In genomic region chr1:171226757-171227370, GRCh38 we compare ENCODE assay signal across 9 cellular contexts. TPM values are rescaled to one million over a fixed set of nuclear protein-coding genes. Genes with fewer than 3 reads are reported as not detected.
DNase-seq lines count a peak whose midpoint lies in the region; ATAC-seq and TF ChIP-seq lines count a peak whose summit lies in the region.
"Had no signal": no experiment of that assay in that cellular context is flagged by ENCODE, and none has a peak within 500 bp of the region (broad histone marks: within the 10 kb centered on the region; RNA-seq: fewer than 3 reads in every experiment).

No MANE protein-coding gene starts in this region.

- H3K27ac ChIP-seq in DND-41 (ENCODE audit: low read length), result no peak overlapping the region

- no peak overlapping the region for H3K9ac ChIP-seq in DND-41 (ENCODE audit: low read depth, low read length)

- no peak overlapping the region for H3K27ac Mint-ChIP-seq in activated CD4-positive, alpha-beta memory T cell treated with anti-CD3 and anti-CD28 coated beads for 36 hours
- H3K27ac Mint-ChIP-seq in activated T-helper 2 cell treated with anti-CD3 and anti-CD28 coated beads, Interferon-gamma antibody, Interleukin-2, Interleukin-4, amounts not matched to agents 10 μg/mL and 5 μg/mL and 100 μg/mL, durations not matched to agents 14 hours and 24 hours and 36 hours, result no peak overlapping the region

- no peaks in the 10 kb centered on the region for H3K27me3 ChIP-seq in DND-41 (ENCODE audit: insufficient read depth, low read length, poor library complexity)

- no peaks in the 10 kb centered on the region for H3K4me1 ChIP-seq in DND-41 (ENCODE audit: insufficient read depth, low read length)

- no peak overlapping the region for H3K4me3 ChIP-seq in DND-41 (ENCODE audit: low read depth in 1 of 2, low read length in 2 of 2)

- peaks cover 1% of the 10 kb centered on the region for H3K27me3 Mint-ChIP-seq in activated CD4-positive, alpha-beta memory T cell treated with anti-CD3 and anti-CD28 coated beads for 36 hours
- peaks cover 5% of the 10 kb centered on the region for H3K27me3 Mint-ChIP-seq in activated T-helper 2 cell treated with anti-CD3 and anti-CD28 coated beads, Interferon-gamma antibody, Interleukin-2, Interleukin-4, amounts not matched to agents 10 μg/mL and 5 μg/mL and 100 μg/mL, durations not matched to agents 14 hours and 24 hours and 36 hours (ENCODE audit: low read depth)

- no peaks in the 10 kb centered on the region for H3K79me2 ChIP-seq in DND-41 (ENCODE audit: insufficient read depth, low read length)

- H3K9me3 ChIP-seq in DND-41 (ENCODE audit: insufficient read depth, low read length, severe bottlenecking), result no peaks in the 10 kb centered on the region

- DNase-seq in DND-41, result peak; percentile 45
- DNase-seq in NCI-H446 (lab: John Stamatoyannopoulos, UW), result peak; percentile 30 to 63
- DNase-seq in activated CD4-positive, alpha-beta memory T cell treated with anti-CD3 and anti-CD28 coated beads for 36 hours, result peak; percentile 33
- peak; percentile 70 for DNase-seq in glomerular visceral epithelial cell (ENCODE audit: extremely low spot score)
- peak; percentile 73 for DNase-seq in renal cortical epithelial cell (ENCODE audit: low read depth)
- no peak for DNase-seq in activated T-helper 2 cell treated with anti-CD3 and anti-CD28 coated beads, Interferon-gamma antibody, Interleukin-2, Interleukin-4, amounts not matched to agents 10 μg/mL and 5 μg/mL and 100 μg/mL, durations not matched to agents 14 hours and 24 hours and 36 hours (ENCODE audit: low spot score)
- DNase-seq: activated T-cell treated with anti-CD3 and anti-CD28 coated beads, Interleukin-2, amount 50 U/mL, for 4 hours had no signal

- CTCF ChIA-PET in activated CD4-positive, alpha-beta memory T cell treated with anti-CD3 and anti-CD28 coated beads for 36 hours (lab: Charles Lee), result interaction anchor here (0.7 to 2.6 kb wide), 12 partner anchors 12 to 1304 kb away, joined by 3 to 16 read pairs (median 4); partner anchors contain the start of gene FMO4

- no peaks in the 10 kb centered on the region for H3K36me3 ChIP-seq in DND-41 (ENCODE audit: insufficient read depth, low read length)

- no peaks in the 10 kb centered on the region for H4K20me1 ChIP-seq in DND-41 (ENCODE audit: insufficient read depth, low read length)

- H2AFZ ChIP-seq in DND-41 (ENCODE audit: low read depth, low read length), result no peak overlapping the region

- H3K4me1 Mint-ChIP-seq in activated CD4-positive, alpha-beta memory T cell treated with anti-CD3 and anti-CD28 coated beads for 36 hours (ENCODE audit: low read depth), result no peaks in the 10 kb centered on the region
- no peaks in the 10 kb centered on the region for H3K4me1 Mint-ChIP-seq in activated T-helper 2 cell treated with anti-CD3 and anti-CD28 coated beads, Interferon-gamma antibody, Interleukin-2, Interleukin-4, amounts not matched to agents 10 μg/mL and 5 μg/mL and 100 μg/mL, durations not matched to agents 14 hours and 24 hours and 36 hours (ENCODE audit: low read depth)

- TF ChIP-seq CTCF in DND-41 (IDR thresholded peaks at IDR 0.05; ENCODE audit: borderline replicate concordance, extremely low read depth, low read length, poor library complexity, severe bottlenecking), result peak; percentile 73

- intact Hi-C loops in activated CD4-positive, alpha-beta memory T cell treated with anti-CD3 and anti-CD28 coated beads for 36 hours (cut with micrococcal nuclease), result loop anchor here (2.0 to 5.0 kb wide), 2 partner anchors 145 to 260 kb away; no protein-coding TSS in a partner anchor
- intact Hi-C loops in activated T-helper 2 cell treated with anti-CD3 and anti-CD28 coated beads, Interferon-gamma antibody, Interleukin-2, Interleukin-4, amounts not matched to agents 10 μg/mL and 5 μg/mL and 100 μg/mL, durations not matched to agents 14 hours and 24 hours and 36 hours (cut with micrococcal nuclease), result no loop called here

- no peaks in the 10 kb centered on the region for H3K9me3 Mint-ChIP-seq in activated CD4-positive, alpha-beta memory T cell treated with anti-CD3 and anti-CD28 coated beads for 36 hours
- no peaks in the 10 kb centered on the region for H3K9me3 Mint-ChIP-seq in activated T-helper 2 cell treated with anti-CD3 and anti-CD28 coated beads, Interferon-gamma antibody, Interleukin-2, Interleukin-4, amounts not matched to agents 10 μg/mL and 5 μg/mL and 100 μg/mL, durations not matched to agents 14 hours and 24 hours and 36 hours
- H3K9me3 Mint-ChIP-seq: activated T-cell treated with anti-CD3 and anti-CD28 coated beads, Interleukin-2, amount 50 U/mL, for 4 hours had no signal

- no peak overlapping the region for H3K4me3 Mint-ChIP-seq in activated CD4-positive, alpha-beta memory T cell treated with anti-CD3 and anti-CD28 coated beads for 36 hours
- H3K4me3 Mint-ChIP-seq in activated T-helper 2 cell treated with anti-CD3 and anti-CD28 coated beads, Interferon-gamma antibody, Interleukin-2, Interleukin-4, amounts not matched to agents 10 μg/mL and 5 μg/mL and 100 μg/mL, durations not matched to agents 14 hours and 24 hours and 36 hours (ENCODE audit: low read depth), result no peak overlapping the region
- H3K4me3 Mint-ChIP-seq: activated T-cell treated with anti-CD3 and anti-CD28 coated beads, Interleukin-2, amount 50 U/mL, for 4 hours had no signal

- ATAC-seq in DND-41 (ENCODE audit: insufficient read depth, low read depth) (peak; percentile 82), GM19397 (IDR thresholded peaks at IDR 0.05; ENCODE audit: unreplicated experiment) (peak; percentile 78), HG03439 (IDR thresholded peaks at IDR 0.05; ENCODE audit: unreplicated experiment) (peak; percentile 91)

- H3K4me2 ChIP-seq in DND-41 (ENCODE audit: insufficient read depth, low read length), result no peak overlapping the region

- no peaks in the 10 kb centered on the region for H3K36me3 Mint-ChIP-seq in activated CD4-positive, alpha-beta memory T cell treated with anti-CD3 and anti-CD28 coated beads for 36 hours
- no peaks in the 10 kb centered on the region for H3K36me3 Mint-ChIP-seq in activated T-helper 2 cell treated with anti-CD3 and anti-CD28 coated beads, Interferon-gamma antibody, Interleukin-2, Interleukin-4, amounts not matched to agents 10 μg/mL and 5 μg/mL and 100 μg/mL, durations not matched to agents 14 hours and 24 hours and 36 hours (ENCODE audit: low read depth)

- POLR2A ChIA-PET in activated CD4-positive, alpha-beta memory T cell treated with anti-CD3 and anti-CD28 coated beads for 36 hours (lab: Charles Lee), result no interaction called here

RNA-seq across cellular contexts. Expression of gene FMO1, which starts 21.4 kb away (rescaled TPM):
- not detected for total RNA-seq in activated CD4-positive, alpha-beta memory T cell treated with anti-CD3 and anti-CD28 coated beads for 36 hours
- 0.45 and 0.87 TPM in 2 replicates for total RNA-seq in renal cortical epithelial cell
- total RNA-seq in activated T-helper 2 cell treated with anti-CD3 and anti-CD28 coated beads, Interferon-gamma antibody, Interleukin-2, Interleukin-4, amounts not matched to agents 10 μg/mL and 5 μg/mL and 100 μg/mL, durations not matched to agents 14 hours and 24 hours and 36 hours, result not detected in 2 replicates
- total RNA-seq: activated T-cell treated with anti-CD3 and anti-CD28 coated beads, Interleukin-2, amount 50 U/mL, for 4 hours had no signal

RNA-seq across cellular contexts. Expression of gene FMO2, which starts 41.8 kb away (rescaled TPM):
- total RNA-seq in activated CD4-positive, alpha-beta memory T cell treated with anti-CD3 and anti-CD28 coated beads for 36 hours, result not detected
- total RNA-seq in renal cortical epithelial cell, result not detected in 2 replicates
- not detected in 2 replicates for total RNA-seq in activated T-helper 2 cell treated with anti-CD3 and anti-CD28 coated beads, Interferon-gamma antibody, Interleukin-2, Interleukin-4, amounts not matched to agents 10 μg/mL and 5 μg/mL and 100 μg/mL, durations not matched to agents 14 hours and 24 hours and 36 hours
